1 cellular context compared by ENCODE assay signal in genomic region chr13:42991892-42992584, GRCh38.
TF ChIP-seq lines count a peak whose summit lies in the region.

TSS of gene EPSTI1 (minus strand) at chr13:42992241. CDS start at chr13:42992165, 76 bp downstream.

TF ChIP-seq in K562, 482 proteins besides CTCF, POLR2A, EP300 and RAD21 (continued from another document):
- peak in 1 of 2 experiments; percentile 23 for TF ChIP-seq E2F6 (IDR thresholded peaks at IDR 0.05; ENCODE audit: borderline replicate concordance in 1 of 2, extremely low read depth in 1 of 2, insufficient read depth in 1 of 2, insufficient read length in 1 of 2, low read depth in 1 of 2, low read length in 1 of 2, poor library complexity in 1 of 2, severe bottlenecking in 1 of 2)
- peak; percentile 76 for TF ChIP-seq ZEB2 (IDR thresholded peaks at IDR 0.05)
- no peak for TF ChIP-seq ZNF263 (CRISPR knock-in tag; IDR thresholded peaks at IDR 0.05; ENCODE audit: borderline replicate concordance)
- 0 out of 2 replicates have a peak, but pooled peaks have one; percentile 42 for TF ChIP-seq SMAD4 (CRISPR knock-in tag; conservative IDR thresholded peaks at IDR 0.05)
- peak; percentile 39 for TF ChIP-seq CXXC5 (CRISPR knock-in tag; IDR thresholded peaks at IDR 0.05)
- TF ChIP-seq CTBP1 (IDR thresholded peaks at IDR 0.05; ENCODE audit: borderline replicate concordance), result peak; percentile 35; the same call in 1 of the 2 replicates
- TF ChIP-seq HMBOX1 (IDR thresholded peaks at IDR 0.05), result peak; percentile 26; the same call in 1 of the 2 replicates
- TF ChIP-seq HMGXB4 (CRISPR knock-in tag; IDR thresholded peaks at IDR 0.05), result no peak
- TF ChIP-seq SAP30 (IDR thresholded peaks at IDR 0.05; ENCODE audit: borderline replicate concordance, insufficient read depth, low read depth, low read length, poor library complexity, severe bottlenecking), result no peak
- TF ChIP-seq ZNF408 (CRISPR knock-in tag; IDR thresholded peaks at IDR 0.05; ENCODE audit: low read depth), result no peak
- 0 out of 2 replicates have a peak, but pooled peaks have one; percentile 48 for TF ChIP-seq ZNF316 (IDR thresholded peaks at IDR 0.05)
- TF ChIP-seq CBFA2T2 (conservative IDR thresholded peaks at IDR 0.05), result peak; percentile 47
- peak; percentile 31; the same call in 1 of the 2 replicates for TF ChIP-seq STAT5A (IDR thresholded peaks at IDR 0.05; ENCODE audit: borderline replicate concordance, low read length)
- TF ChIP-seq ZKSCAN3 (CRISPR knock-in tag; IDR thresholded peaks at IDR 0.05), result no peak
- TF ChIP-seq C11orf30 (IDR thresholded peaks at IDR 0.05; ENCODE audit: low read depth), result peak; percentile 67
- peak; percentile 75 for TF ChIP-seq CBFA2T3 (IDR thresholded peaks at IDR 0.05)
- TF ChIP-seq TAL1 (IDR thresholded peaks at IDR 0.05), result peak; percentile 62
- TF ChIP-seq, protein P1, sequence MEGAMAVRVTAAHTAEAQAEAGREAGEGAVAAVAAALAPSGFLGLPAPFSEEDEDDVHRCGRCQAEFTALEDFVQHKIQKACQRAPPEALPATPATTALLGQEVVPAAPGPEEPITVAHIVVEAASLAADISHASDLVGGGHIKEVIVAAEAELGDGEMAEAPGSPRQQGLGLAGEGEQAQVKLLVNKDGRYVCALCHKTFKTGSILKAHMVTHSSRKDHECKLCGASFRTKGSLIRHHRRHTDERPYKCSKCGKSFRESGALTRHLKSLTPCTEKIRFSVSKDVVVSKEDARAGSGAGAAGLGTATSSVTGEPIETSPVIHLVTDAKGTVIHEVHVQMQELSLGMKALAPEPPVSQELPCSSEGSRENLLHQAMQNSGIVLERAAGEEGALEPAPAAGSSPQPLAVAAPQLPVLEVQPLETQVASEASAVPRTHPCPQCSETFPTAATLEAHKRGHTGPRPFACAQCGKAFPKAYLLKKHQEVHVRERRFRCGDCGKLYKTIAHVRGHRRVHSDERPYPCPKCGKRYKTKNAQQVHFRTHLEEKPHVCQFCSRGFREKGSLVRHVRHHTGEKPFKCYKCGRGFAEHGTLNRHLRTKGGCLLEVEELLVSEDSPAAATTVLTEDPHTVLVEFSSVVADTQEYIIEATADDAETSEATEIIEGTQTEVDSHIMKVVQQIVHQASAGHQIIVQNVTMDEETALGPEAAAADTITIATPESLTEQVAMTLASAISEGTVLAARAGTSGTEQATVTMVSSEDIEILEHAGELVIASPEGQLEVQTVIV (CRISPR knock-in tag; IDR thresholded peaks at IDR 0.05; ENCODE audit: borderline replicate concordance), result no peak
- peak; percentile 26; the same call in 1 of the 2 replicates for TF ChIP-seq TFAP4 (CRISPR knock-in tag; IDR thresholded peaks at IDR 0.05; ENCODE audit: borderline replicate concordance)
- TF ChIP-seq TEAD4 (IDR thresholded peaks at IDR 0.05; ENCODE audit: low read length), result peak; percentile 63
- TF ChIP-seq TEAD4 (CRISPR knock-in tag; IDR thresholded peaks at IDR 0.05; ENCODE audit: borderline replicate concordance), result no peak
- 0 out of 2 replicates have a peak, but pooled peaks have one; percentile 30 for TF ChIP-seq TCF3 (CRISPR knock-in tag; IDR thresholded peaks at IDR 0.05)
- peak; percentile 67 for TF ChIP-seq ARID1B (IDR thresholded peaks at IDR 0.05)
TF ChIP-seq in K562: peak in this region for 17.
